In genomic region chrX:23832750-23833149, GRCh38 we compare ENCODE assay signal across 25 cellular contexts.
"Had no signal": no experiment of that assay in that cellular context is flagged by ENCODE, and none has a peak within 500 bp of the region (broad histone marks: within the 10 kb centered on the region; RNA-seq: fewer than 3 reads in every experiment).

No MANE protein-coding gene starts in this region.

- H3K27ac Mint-ChIP-seq: activated B cell treated with CpG ODN at 0.5 μM for 24 hours; activated CD4-positive, alpha-beta memory T cell treated with anti-CD3 and anti-CD28 coated beads, Interleukin-2, amount 10 ng/mL, durations not matched to agents 7 days and 5 days; activated CD4-positive, alpha-beta T cell treated with anti-CD3 and anti-CD28 coated beads, Interleukin-2, amount 10 ng/mL, durations not matched to agents 24 days and 14 days; activated naive CD4-positive, alpha-beta T cell treated with anti-CD3 and anti-CD28 coated beads for 36 hours; activated naive CD8-positive, alpha-beta T cell; activated T-helper 17 cell treated with anti-CD3 and anti-CD28 coated beads, Interleukin-2, amount 50 U/mL, for 72 hours; T-cell had no signal

- DNase-seq: activated B cell treated with CpG ODN at 0.5 μM for 24 hours; activated CD4-positive, alpha-beta memory T cell treated with anti-CD3 and anti-CD28 coated beads, Interleukin-2, amount 10 ng/mL, durations not matched to agents 7 days and 5 days; activated CD4-positive, alpha-beta T cell treated with anti-CD3 and anti-CD28 coated beads for 1 hour; activated CD4-positive, alpha-beta T cell treated with anti-CD3 and anti-CD28 coated beads, Interleukin-2, amount 10 ng/mL, durations not matched to agents 24 days and 14 days; activated gamma-delta T cell; activated naive CD4-positive, alpha-beta T cell treated with anti-CD3 and anti-CD28 coated beads for 36 hours; activated T-cell treated with anti-CD3 and anti-CD28 coated beads for 4 hours; activated T-cell treated with anti-CD3 and anti-CD28 coated beads, Interleukin-2, amount 50 U/mL, for 48 hours; brain microvascular endothelial cell; KG1; NCI-H1092; NCI-H1417; NCI-H1930; NCI-H2171; NCI-H2227 treated with DMSO at 0.1 percent for 48 hours; NCI-H446 treated with DMSO at 0.1 percent for 48 hours; NCI-H524 treated with DMSO at 0.1 percent for 48 hours; NCI-H748 treated with DMSO at 0.1 percent for 48 hours; SIG-M5; T-cell; T-helper 2 cell; T1000 had no signal

- H3K36me3 Mint-ChIP-seq: activated naive CD8-positive, alpha-beta T cell; T-cell had no signal

- H3K27ac ChIP-seq: brain microvascular endothelial cell, SK-N-MC had no signal

- H3K4me3 ChIP-seq: SK-N-MC had no signal

- H3K27me3 Mint-ChIP-seq: activated B cell treated with CpG ODN at 0.5 μM for 24 hours; activated CD4-positive, alpha-beta memory T cell treated with anti-CD3 and anti-CD28 coated beads, Interleukin-2, amount 10 ng/mL, durations not matched to agents 7 days and 5 days; activated CD4-positive, alpha-beta T cell treated with anti-CD3 and anti-CD28 coated beads, Interleukin-2, amount 10 ng/mL, durations not matched to agents 24 days and 14 days; activated naive CD8-positive, alpha-beta T cell; activated T-helper 17 cell treated with anti-CD3 and anti-CD28 coated beads, Interleukin-2, amount 50 U/mL, for 72 hours had no signal

- H3K27me3 ChIP-seq: brain microvascular endothelial cell had no signal

- ATAC-seq: activated T-helper 17 cell treated with anti-CD3 and anti-CD28 coated beads, Interleukin-2, amount 50 U/mL, for 72 hours; T-cell had no signal

- H3K4me3 Mint-ChIP-seq: activated B cell treated with CpG ODN at 0.5 μM for 24 hours; activated CD4-positive, alpha-beta memory T cell treated with anti-CD3 and anti-CD28 coated beads, Interleukin-2, amount 10 ng/mL, durations not matched to agents 7 days and 5 days; activated CD4-positive, alpha-beta T cell treated with anti-CD3 and anti-CD28 coated beads, Interleukin-2, amount 10 ng/mL, durations not matched to agents 24 days and 14 days; activated naive CD4-positive, alpha-beta T cell treated with anti-CD3 and anti-CD28 coated beads for 36 hours; activated naive CD8-positive, alpha-beta T cell; activated T-helper 17 cell treated with anti-CD3 and anti-CD28 coated beads, Interleukin-2, amount 50 U/mL, for 72 hours; T-cell had no signal

- H3K36me3 ChIP-seq: brain microvascular endothelial cell had no signal

- H3K4me1 Mint-ChIP-seq: activated B cell treated with CpG ODN at 0.5 μM for 24 hours; activated CD4-positive, alpha-beta memory T cell treated with anti-CD3 and anti-CD28 coated beads, Interleukin-2, amount 10 ng/mL, durations not matched to agents 7 days and 5 days; activated CD4-positive, alpha-beta T cell treated with anti-CD3 and anti-CD28 coated beads, Interleukin-2, amount 10 ng/mL, durations not matched to agents 24 days and 14 days; activated T-helper 17 cell treated with anti-CD3 and anti-CD28 coated beads, Interleukin-2, amount 50 U/mL, for 72 hours; T-cell had no signal

- H3K9me3 Mint-ChIP-seq: activated B cell treated with CpG ODN at 0.5 μM for 24 hours; activated CD4-positive, alpha-beta memory T cell treated with anti-CD3 and anti-CD28 coated beads, Interleukin-2, amount 10 ng/mL, durations not matched to agents 7 days and 5 days; activated CD4-positive, alpha-beta T cell treated with anti-CD3 and anti-CD28 coated beads, Interleukin-2, amount 10 ng/mL, durations not matched to agents 24 days and 14 days; activated naive CD4-positive, alpha-beta T cell treated with anti-CD3 and anti-CD28 coated beads for 36 hours; activated T-helper 17 cell treated with anti-CD3 and anti-CD28 coated beads, Interleukin-2, amount 50 U/mL, for 72 hours; T-cell had no signal
